In the genomic region with DNA sequence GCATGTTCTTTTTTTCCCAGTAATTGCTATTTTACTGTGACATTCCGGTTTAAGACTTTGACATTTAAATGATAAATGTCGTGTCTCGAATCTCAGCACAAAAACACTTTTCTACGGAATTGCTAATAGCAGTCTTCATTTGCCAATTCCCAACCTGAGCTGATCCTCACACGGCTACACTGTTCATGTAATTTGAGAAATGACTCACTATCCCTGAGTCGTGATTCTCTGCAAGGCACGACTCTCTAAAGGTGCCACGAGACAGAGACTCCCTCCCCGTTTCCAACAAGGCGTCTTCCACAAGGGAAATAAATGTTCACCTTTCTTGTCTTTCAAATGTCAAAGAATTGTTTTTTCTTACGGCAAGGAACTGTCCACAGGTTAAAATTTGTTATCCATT, we compare ENCODE assay signal across 18 cellular contexts.
DNase-seq lines count a peak whose midpoint lies in the region; ATAC-seq, FAIRE-seq and TF ChIP-seq lines count a peak whose summit lies in the region.
"Had no signal": no experiment of that assay in that cellular context is flagged by ENCODE, and none has a peak within 500 bp of the region (broad histone marks: within the 10 kb centered on the region; RNA-seq: fewer than 3 reads in every experiment).

No MANE protein-coding gene starts in this region.

- H3K79me2 ChIP-seq in PC-3 (ENCODE audit: low read length), result no peaks in the 10 kb centered on the region

- no peaks in the 10 kb centered on the region for H3F3A ChIP-seq in PC-3 (ENCODE audit: low read length, unreplicated experiment)

- intact Hi-C loops in PC-3 (cut with micrococcal nuclease), result no loop called here

- H3K9ac ChIP-seq in PC-3 (ENCODE audit: low read length), result no peak overlapping the region
- H3K9ac ChIP-seq: GM23248 had no signal

- no peaks in the 10 kb centered on the region for H3K36me3 ChIP-seq in PC-3 (ENCODE audit: low read depth, low read length)

- CTCF ChIA-PET in PC-3 (lab: Charles Lee), result no interaction called here

- TF ChIP-seq CTCF in PC-3 (conservative IDR thresholded peaks at IDR 0.05; ENCODE audit: low read depth, low read length), result no peak

- no peak for ATAC-seq in PC-3
- no peak for ATAC-seq in HG02870 (IDR thresholded peaks at IDR 0.05; ENCODE audit: unreplicated experiment)
- ATAC-seq: GM12878 had no signal

- no peaks in the 10 kb centered on the region for H4K20me1 ChIP-seq in PC-3 (ENCODE audit: low read length)

- no peak overlapping the region for H3K4me2 ChIP-seq in PC-3 (ENCODE audit: low read length)

- DNase-seq in PC-3 (peak; percentile 7), mesenteric fat pad (ENCODE audit: low spot score) (peak; percentile 5), urothelium cell line (ENCODE audit: low spot score) (peak; percentile 11), T-helper 2 cell (no peak), KG1 (lab: John Stamatoyannopoulos, UW) (no peak)
- DNase-seq: C1 segment of cervical spinal cord; Caco-2; CD4-positive, alpha-beta memory T cell; DMS79; EL; GDM1; GM23248; H7; HCEC 1CT had no signal

- H3K4me1 ChIP-seq in PC-3 (ENCODE audit: insufficient read depth, low read length), result no peaks in the 10 kb centered on the region
- H3K4me1 ChIP-seq: Caco-2 had no signal

- no peaks in the 10 kb centered on the region for H3K27me3 ChIP-seq in PC-3 (ENCODE audit: low read length)

- POLR2A ChIA-PET in PC-3 (lab: Charles Lee; ENCODE audit: unreplicated experiment), result no interaction called here

- no peak overlapping the region for H3K4me3 ChIP-seq in PC-3 (ENCODE audit: low read length)
- H3K4me3 ChIP-seq: GM12878, GM23248 had no signal

- BruUV-seq in PC-3 (replicated peaks; lab: Mats Ljungman, UMichigan), result no TSS peak

- no peak overlapping the region for H2AFZ ChIP-seq in PC-3 (ENCODE audit: low read length)
- H2AFZ ChIP-seq: GM23248 had no signal

- H3K9me2 ChIP-seq in PC-3 (replicated peaks; ENCODE audit: low read length), result no peaks in the 10 kb centered on the region

- peaks cover 14% of the 10 kb centered on the region for H3K9me3 ChIP-seq in PC-3 (ENCODE audit: low read length)

- no peak overlapping the region for H3K27ac ChIP-seq in PC-3 (ENCODE audit: low read length)
- H3K27ac ChIP-seq: GM23248 had no signal

- no peak for FAIRE-seq in urothelium cell line (lab: Jason Lieb, UNC)
- FAIRE-seq: GM12878, GM19239, H1 had no signal

Comparison
In these comparisons a context has a peak if more than half of its experiments do, and no peak if none do; other contexts are left out.
1. DNase-seq: peak in PC-3 (single experiment), mesenteric fat pad (single experiment) and urothelium cell line (single experiment); none in T-helper 2 cell (0 of 5) and KG1 (single experiment).